ENCODE assay signal across 14 cellular contexts in the genomic region with DNA sequence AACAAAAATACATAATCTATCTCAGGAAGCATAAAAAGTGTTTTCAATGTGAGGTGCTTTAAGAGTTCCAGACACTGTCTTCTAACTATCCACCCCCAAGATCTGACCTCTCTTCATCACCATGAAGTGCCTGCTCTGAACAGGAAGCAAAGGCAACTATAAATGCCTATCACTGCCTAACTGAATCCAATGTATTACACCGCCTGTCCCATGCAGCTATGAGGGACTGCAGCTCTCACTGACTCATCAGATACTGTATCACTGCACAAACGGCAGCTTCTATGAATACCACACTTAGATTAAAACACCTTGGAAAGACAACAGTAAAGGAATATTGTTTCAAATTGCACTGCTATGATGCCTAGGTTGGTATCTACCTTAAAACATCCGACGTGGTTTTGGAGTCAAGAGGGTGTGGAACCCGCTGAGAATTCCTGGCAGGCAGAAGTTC.
DNase-seq lines count a peak whose midpoint lies in the region; ATAC-seq and TF ChIP-seq lines count a peak whose summit lies in the region.
"Had no signal": no experiment of that assay in that cellular context is flagged by ENCODE, and none has a peak within 500 bp of the region (broad histone marks: within the 10 kb centered on the region; RNA-seq: fewer than 3 reads in every experiment).

No MANE protein-coding gene starts in this region.

- H2AFZ ChIP-seq in osteoblast (ENCODE audit: low read length) = no peak overlapping the region

- H3K36me3 Mint-ChIP-seq in T-helper 1 cell treated with Interleukin-12 subunit alpha and Interleukin-12 subunit beta and Interleukin-4 antibody, amounts not matched to agents 30 μg/mL and 1 μg/mL, for 36 hours (ENCODE audit: low read depth) = peaks cover 47% of the 10 kb centered on the region
- H3K36me3 Mint-ChIP-seq in endodermal cell (ENCODE audit: low read depth) (peaks cover 54% of the 10 kb centered on the region), glutamatergic neuron (ENCODE audit: unreplicated experiment) (no peaks in the 10 kb centered on the region)

- no peak overlapping the region for H3K9ac ChIP-seq in endodermal cell (ENCODE audit: extremely low read depth, low read length, poor library complexity, severe bottlenecking)

- H3K4me3 Mint-ChIP-seq in T-helper 1 cell treated with Interleukin-12 subunit alpha and Interleukin-12 subunit beta and Interleukin-4 antibody, amounts not matched to agents 30 μg/mL and 1 μg/mL, for 36 hours = no peak overlapping the region
- H3K4me3 Mint-ChIP-seq in endodermal cell (no peak overlapping the region), glutamatergic neuron (ENCODE audit: unreplicated experiment) (no peak overlapping the region)

- H3K4me2 ChIP-seq in osteoblast (ENCODE audit: insufficient read depth, low read length) = peak overlapping the region; percentile 74

- no peaks in the 10 kb centered on the region for H3K79me2 ChIP-seq in osteoblast (ENCODE audit: insufficient read depth, low read length)

- no peaks in the 10 kb centered on the region for H3K27me3 Mint-ChIP-seq in T-helper 1 cell treated with Interleukin-12 subunit alpha and Interleukin-12 subunit beta and Interleukin-4 antibody, amounts not matched to agents 30 μg/mL and 1 μg/mL, for 36 hours (ENCODE audit: low read depth)
- H3K27me3 Mint-ChIP-seq in endodermal cell (ENCODE audit: insufficient read depth) (no peaks in the 10 kb centered on the region), glutamatergic neuron (ENCODE audit: unreplicated experiment) (peaks cover 2% of the 10 kb centered on the region)

- peak overlapping the region; percentile 26 for H3K27ac Mint-ChIP-seq in T-helper 1 cell treated with Interleukin-12 subunit alpha and Interleukin-12 subunit beta and Interleukin-4 antibody, amounts not matched to agents 30 μg/mL and 1 μg/mL, for 36 hours
- H3K27ac Mint-ChIP-seq in endodermal cell (peak overlapping the region; percentile 48), glutamatergic neuron (ENCODE audit: unreplicated experiment) (no peak overlapping the region)

- H3K27me3 ChIP-seq in endodermal cell (ENCODE audit: control insufficient read depth, insufficient read depth, low read length, poor library complexity, severe bottlenecking) (no peaks in the 10 kb centered on the region), osteoblast (ENCODE audit: insufficient read depth, low read length) (no peaks in the 10 kb centered on the region)
- H3K27me3 ChIP-seq: gastroesophageal sphincter, upper lobe of right lung had no signal

- no peak for ATAC-seq in GM19452 (IDR thresholded peaks at IDR 0.05; ENCODE audit: unreplicated experiment)
- no peak for ATAC-seq in GM19023 (IDR thresholded peaks at IDR 0.05; ENCODE audit: unreplicated experiment)
- ATAC-seq: gastroesophageal sphincter, upper lobe of right lung had no signal

- DNase-seq in T-helper 1 cell (no peak), NCI-H226 (peak; percentile 69), endodermal cell (no peak), osteoblast (ENCODE audit: insufficient read length, low spot score, missing footprints) (no peak), glutamatergic neuron (no peak)
- DNase-seq: activated T-cell treated with anti-CD3 and anti-CD28 coated beads, Interleukin-2, amount 50 U/mL, for 48 hours; nucleus accumbens; stimulated activated CD8-positive, alpha-beta memory T cell treated with anti-CD3 and anti-CD28 coated beads, Interleukin-4, amount 100 ng/mL, for 48 hours; upper lobe of right lung had no signal

- H3K4me1 ChIP-seq in endodermal cell (ENCODE audit: control insufficient read depth, insufficient read depth, low read length) = no peaks in the 10 kb centered on the region
- peaks cover 20% of the 10 kb centered on the region for H3K4me1 ChIP-seq in osteoblast (ENCODE audit: insufficient read depth, low read length)
- H3K4me1 ChIP-seq: gastroesophageal sphincter, upper lobe of right lung had no signal

- peaks cover 56% of the 10 kb centered on the region for H3K4me1 Mint-ChIP-seq in T-helper 1 cell treated with Interleukin-12 subunit alpha and Interleukin-12 subunit beta and Interleukin-4 antibody, amounts not matched to agents 30 μg/mL and 1 μg/mL, for 36 hours (ENCODE audit: low read depth)
- no peaks in the 10 kb centered on the region for H3K4me1 Mint-ChIP-seq in endodermal cell
- H3K4me1 Mint-ChIP-seq in glutamatergic neuron (ENCODE audit: low read depth, unreplicated experiment) = no peaks in the 10 kb centered on the region

- no peaks in the 10 kb centered on the region for H3K9me3 Mint-ChIP-seq in T-helper 1 cell treated with Interleukin-12 subunit alpha and Interleukin-12 subunit beta and Interleukin-4 antibody, amounts not matched to agents 30 μg/mL and 1 μg/mL, for 36 hours
- H3K9me3 Mint-ChIP-seq in endodermal cell = no peaks in the 10 kb centered on the region
- H3K9me3 Mint-ChIP-seq in glutamatergic neuron (ENCODE audit: unreplicated experiment) = no peaks in the 10 kb centered on the region

- H3K36me3 ChIP-seq in endodermal cell (ENCODE audit: control insufficient read depth, insufficient read depth, low read length) (peaks cover 89% of the 10 kb centered on the region), osteoblast (ENCODE audit: insufficient read depth, low read length) (peaks cover 65% of the 10 kb centered on the region)

- H3K9me3 ChIP-seq in endodermal cell (ENCODE audit: control insufficient read depth, low read length) (no peaks in the 10 kb centered on the region), osteoblast (ENCODE audit: low read depth, low read length) (no peaks in the 10 kb centered on the region)
- H3K9me3 ChIP-seq: gastroesophageal sphincter, upper lobe of right lung had no signal

- WGBS in endodermal cell (ENCODE audit: insufficient coverage in 1 of 2, insufficient read length in 1 of 2), 2 experiments = 95 to 98% methylated on average over 4 to 5 of the region's 5 CpGs

- H3K4me3 ChIP-seq in endodermal cell (ENCODE audit: low read length) (no peak overlapping the region), osteoblast (ENCODE audit: insufficient read depth, low read length) (peak overlapping the region; percentile 25)
- H3K4me3 ChIP-seq: gastroesophageal sphincter, upper lobe of right lung had no signal

- TF ChIP-seq CTCF in endodermal cell (conservative IDR thresholded peaks at IDR 0.05) = no peak
- TF ChIP-seq CTCF in osteoblast (IDR thresholded peaks at IDR 0.05; ENCODE audit: extremely low read depth, low read depth, low read length) = no peak
- no peak for TF ChIP-seq CTCF in glutamatergic neuron (IDR thresholded peaks at IDR 0.05; ENCODE audit: partially characterized antibody, unreplicated experiment)

- peaks cover 6% of the 10 kb centered on the region for H4K20me1 ChIP-seq in osteoblast (ENCODE audit: insufficient read depth, low read length)

- no peak overlapping the region for H3K27ac ChIP-seq in endodermal cell (ENCODE audit: low read depth, low read length)
- peak overlapping the region; percentile 88 for H3K27ac ChIP-seq in osteoblast (ENCODE audit: low read depth, low read length)
- H3K27ac ChIP-seq: 22Rv1, gastroesophageal sphincter, upper lobe of right lung had no signal
